17 cellular contexts compared by ENCODE assay signal in genomic region chrX:9614016-9614415, GRCh38.
DNase-seq lines count a peak whose midpoint lies in the region; ATAC-seq and TF ChIP-seq lines count a peak whose summit lies in the region.
"Had no signal": no experiment of that assay in that cellular context is flagged by ENCODE, and none has a peak within 500 bp of the region (broad histone marks: within the 10 kb centered on the region; RNA-seq: fewer than 3 reads in every experiment).

No MANE protein-coding gene starts in this region.

- TF ChIP-seq CTCF in HEK293 (tag by site-specific recombination; IDR thresholded peaks at IDR 0.05) (no peak), astrocyte of the cerebellum (IDR thresholded peaks at IDR 0.05; ENCODE audit: low read depth, low read length, missing control alignments) (no peak), foreskin keratinocyte (conservative IDR thresholded peaks at IDR 0.05) (no peak), mucosa of descending colon (IDR thresholded peaks at IDR 0.05) (no peak)

- CTCF ChIA-PET in HEK293 (lab: Yijun Ruan, JAX): interaction anchor here (0.6 to 1.3 kb wide), 2 partner anchors 40 to 506 kb away, joined by 3 read pairs; no protein-coding TSS in a partner anchor

- peak; percentile 46 for ATAC-seq in foreskin keratinocyte
- no peak for ATAC-seq in mucosa of descending colon
- ATAC-seq: left lobe of liver had no signal

- intact Hi-C loops in mucosa of descending colon (cut with DNase I, micrococcal nuclease): no loop called here

- H3K36me3 ChIP-seq in HEK293 (ENCODE audit: control insufficient read depth in 2 of 2, insufficient read depth in 1 of 2, low read length in 2 of 2) (no peaks in the 10 kb centered on the region), HAP-1 (replicated peaks) (no peaks in the 10 kb centered on the region), mucosa of descending colon (ENCODE audit: low read depth) (no peaks in the 10 kb centered on the region)
- H3K36me3 ChIP-seq: breast epithelium, Peyer's patch, stomach, vagina had no signal

- H3K9me3 ChIP-seq in HEK293 (ENCODE audit: control insufficient read depth, insufficient read depth, low read depth, low read length): no peaks in the 10 kb centered on the region
- H3K9me3 ChIP-seq in HAP-1: no peaks in the 10 kb centered on the region
- no peaks in the 10 kb centered on the region for H3K9me3 ChIP-seq in mucosa of descending colon
- H3K9me3 ChIP-seq: breast epithelium, Peyer's patch, stomach, vagina had no signal

- H3K4me1 ChIP-seq in HEK293 (ENCODE audit: control insufficient read depth, insufficient read depth, low read length) (no peaks in the 10 kb centered on the region), foreskin keratinocyte (peaks cover 4% of the 10 kb centered on the region), HAP-1 (peaks cover 14% of the 10 kb centered on the region), mucosa of descending colon (ENCODE audit: low read depth) (no peaks in the 10 kb centered on the region)
- H3K4me1 ChIP-seq: breast epithelium, Peyer's patch, stomach, vagina had no signal

- POLR2A ChIA-PET in HEK293 (lab: Yijun Ruan, JAX): no interaction called here

- DNase-seq in AG08395 (ENCODE audit: low spot score) (peak; percentile 58), astrocyte of the cerebellum (ENCODE audit: low read depth) (peak; percentile 36), foreskin keratinocyte (peak; percentile 37 to 66), HAP-1 (ENCODE audit: low spot score in 2 of 2) (no peak), T1000 (lab: John Stamatoyannopoulos, UW) (no peak), mucosa of descending colon (no peak), hippocampal formation (lab: John Stamatoyannopoulos, UW) (no peak)
- DNase-seq: activated CD4-positive, alpha-beta T cell treated with anti-CD3 and anti-CD28 coated beads, Interleukin-2, amount 50 U/mL, for 4 hours; activated naive CD4-positive, alpha-beta T cell treated with anti-CD3 and anti-CD28 coated beads, Interleukin-2, amount 50 U/mL, for 16 hours; KG1; Peyer's patch; stimulated activated CD4-positive, alpha-beta T cell treated with anti-CD3 and anti-CD28 coated beads, Interleukin-2, amount 100 ng/mL, for 24 hours; stomach had no signal

- H3K27ac ChIP-seq in HEK293 (ENCODE audit: extremely low read depth, low read depth, low read length): no peak overlapping the region
- H3K27ac ChIP-seq in foreskin keratinocyte: no peak overlapping the region
- H3K27ac ChIP-seq: breast epithelium, Peyer's patch, stomach, vagina had no signal

- in situ Hi-C loops in astrocyte of the cerebellum (cut with HindIII; ENCODE audit: low sequenced_read_pairs): no loop called here
- in situ Hi-C loops in HAP-1 (cut with MboI; ENCODE audit: low sequenced_read_pairs): no loop called here

- H3K4me3 ChIP-seq in HEK293 (ENCODE audit: low read depth, low read length) (no peak overlapping the region), astrocyte of the cerebellum (ENCODE audit: low read depth, low read length) (no peak overlapping the region), HAP-1 (no peak overlapping the region), mucosa of descending colon (no peak overlapping the region)
- H3K4me3 ChIP-seq: breast epithelium, Peyer's patch, stomach, vagina had no signal

- H3K27me3 ChIP-seq in foreskin keratinocyte: no peaks in the 10 kb centered on the region
- no peaks in the 10 kb centered on the region for H3K27me3 ChIP-seq in HAP-1 (ENCODE audit: low read depth)
- H3K27me3 ChIP-seq: Peyer's patch, stomach, vagina had no signal

TF ChIP-seq in HEK293, 187 proteins besides CTCF, POLR2A, EP300 and RAD21:
- no peak for TF ChIP-seq ZNF747 (tag by site-specific recombination; IDR thresholded peaks at IDR 0.05)
- TF ChIP-seq ATF2 (tag by site-specific recombination; IDR thresholded peaks at IDR 0.05; ENCODE audit: low read depth): peak; percentile 45
TF ChIP-seq in HEK293: peak in this region for 1.

Comparison
In these comparisons a context has a peak if more than half of its experiments do, and no peak if none do; other contexts are left out.
1. DNase-seq: peak in AG08395 (single experiment), astrocyte of the cerebellum (single experiment) and foreskin keratinocyte (2 of 2); none in HAP-1 (0 of 2), T1000 (single experiment), mucosa of descending colon (0 of 3) and hippocampal formation (0 of 2).